ENCODE assay signal across 14 cellular contexts in the genomic region with DNA sequence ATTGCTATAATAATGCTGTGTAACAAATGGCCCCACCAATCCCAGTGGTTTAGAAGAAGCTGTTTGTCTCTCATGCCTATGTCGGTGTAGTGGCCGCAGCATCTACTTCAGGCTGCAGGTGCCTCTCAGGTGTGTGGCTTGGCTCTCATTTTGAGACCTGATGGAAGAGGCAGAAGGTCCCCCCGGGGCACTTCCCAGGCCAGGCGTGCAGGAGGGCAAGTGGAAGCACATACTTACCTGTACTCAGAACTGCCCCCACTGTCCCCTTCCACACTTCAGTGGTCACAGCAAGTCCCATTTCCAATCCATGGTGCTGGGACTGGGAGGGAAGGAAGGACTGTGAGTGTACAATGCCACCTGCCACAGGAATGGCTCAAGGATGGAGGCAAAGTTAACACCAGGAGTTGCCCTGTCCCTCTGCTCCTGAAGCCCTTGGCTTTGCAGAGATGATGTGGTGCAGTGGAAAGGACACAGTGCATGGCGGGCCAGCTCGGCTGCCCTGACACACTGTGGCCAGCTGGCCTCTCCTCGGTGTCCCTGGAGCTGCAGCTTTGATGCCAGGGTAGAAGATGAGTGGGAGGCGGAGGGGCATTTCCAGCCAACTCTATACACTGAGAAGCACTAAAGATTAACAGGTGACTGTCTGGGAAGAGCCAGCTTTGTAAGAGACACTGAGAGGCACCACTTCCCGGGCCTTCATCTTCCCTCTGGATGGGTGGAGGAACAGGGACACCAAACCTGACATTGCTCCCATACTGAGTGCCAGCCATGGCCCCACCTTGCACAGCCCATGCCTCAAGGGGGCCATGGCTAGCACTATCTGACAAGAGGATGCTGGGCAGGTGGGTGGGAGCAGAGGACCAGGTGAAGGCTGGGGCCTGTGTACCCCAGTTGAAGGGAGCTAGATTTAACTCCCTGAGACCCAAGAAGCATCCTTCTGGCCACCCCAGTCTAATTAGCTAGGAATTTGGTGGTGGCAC.
DNase-seq lines count a peak whose midpoint lies in the region; ATAC-seq and TF ChIP-seq lines count a peak whose summit lies in the region.
"Had no signal": no experiment of that assay in that cellular context is flagged by ENCODE, and none has a peak within 500 bp of the region (broad histone marks: within the 10 kb centered on the region; RNA-seq: fewer than 3 reads in every experiment).

No MANE protein-coding gene starts in this region.

- H3K4ac ChIP-seq in neuronal stem cell (ENCODE audit: low read length): no peak overlapping the region

- TF ChIP-seq CTCF in heart right ventricle (IDR thresholded peaks at IDR 0.05) (no peak), coronary artery (IDR thresholded peaks at IDR 0.05) (no peak), MM.1S (IDR thresholded peaks at IDR 0.05; ENCODE audit: low read length) (no peak)

- H2BK5ac ChIP-seq in neuronal stem cell (ENCODE audit: low read length): no peak overlapping the region

- H2BK12ac ChIP-seq in neuronal stem cell (ENCODE audit: low read length): no peak overlapping the region

- H3K9me2 ChIP-seq in MM.1S (replicated peaks; ENCODE audit: insufficient read depth, low read length): no peaks in the 10 kb centered on the region

- intact Hi-C loops in Right ventricle myocardium inferior (cut with DNase I): no loop called here
- intact Hi-C loops in heart right ventricle (cut with DNase I): no loop called here

- H3K4me3 ChIP-seq in heart right ventricle (no peak overlapping the region), coronary artery (no peak overlapping the region), neuronal stem cell (ENCODE audit: low read length in 2 of 2) (no peak overlapping the region), MM.1S (ENCODE audit: low read length) (no peak overlapping the region)
- H3K4me3 ChIP-seq: upper lobe of right lung had no signal

- H4K20me1 ChIP-seq in MM.1S (ENCODE audit: insufficient read depth, low read length): no peaks in the 10 kb centered on the region

- ATAC-seq in Right ventricle myocardium inferior (no peak), heart right ventricle (no peak)
- ATAC-seq: activated CD4-positive, alpha-beta T cell treated with anti-CD3 and anti-CD28 coated beads for 36 hours; SK-N-SH treated with all-trans-retinoic acid at 6 μM for 48 hours; upper lobe of right lung had no signal

- peak overlapping the region; percentile 62 for H3K23ac ChIP-seq in neuronal stem cell (ENCODE audit: low read depth, low read length, poor library complexity)

- H3K9me3 ChIP-seq in heart right ventricle (peaks cover 0 to 10% (median 8%) of the 10 kb centered on the region in 11 donors), neuronal stem cell (replicated peaks in 1 of 2; ENCODE audit: control insufficient read depth in 2 of 2, insufficient read depth in 1 of 2, low read depth in 1 of 2, low read length in 2 of 2) (peaks cover 4 to 18% of the 10 kb centered on the region in 2 donors), MM.1S (replicated peaks; ENCODE audit: insufficient read depth, low read length) (no peaks in the 10 kb centered on the region)
- H3K9me3 ChIP-seq: upper lobe of right lung had no signal

- H2BK15ac ChIP-seq in neuronal stem cell (ENCODE audit: low read length): no peak overlapping the region

- H4K8ac ChIP-seq in neuronal stem cell (ENCODE audit: low read depth, low read length): no peak overlapping the region

- H2AK5ac ChIP-seq in neuronal stem cell (ENCODE audit: low read depth, low read length): no peak overlapping the region

- peaks cover 0 to 30% (median 18%) of the 10 kb centered on the region in 9 donors for H3K4me1 ChIP-seq in heart right ventricle
- H3K4me1 ChIP-seq in neuronal stem cell (ENCODE audit: control insufficient read depth in 2 of 2, insufficient read depth in 1 of 2, low read depth in 1 of 2, low read length in 2 of 2): no peaks in the 10 kb centered on the region
- H3K4me1 ChIP-seq in MM.1S (ENCODE audit: low read length): no peaks in the 10 kb centered on the region

- H3K9ac ChIP-seq in neuronal stem cell (ENCODE audit: low read depth, low read length, poor library complexity) (peak overlapping the region; percentile 33), MM.1S (ENCODE audit: low read length) (no peak overlapping the region)

- peak overlapping the region; percentile 5 for H4K91ac ChIP-seq in neuronal stem cell (ENCODE audit: low read depth, low read length, poor library complexity)

- H2BK120ac ChIP-seq in neuronal stem cell (ENCODE audit: low read depth, low read length): no peak overlapping the region

- H3K4me2 ChIP-seq in neuronal stem cell (ENCODE audit: insufficient read depth, low read length, poor library complexity, severe bottlenecking): no peak overlapping the region
- H3K4me2 ChIP-seq in MM.1S (ENCODE audit: low read depth, low read length): no peak overlapping the region

- DNase-seq in Right ventricle myocardium inferior (ENCODE audit: missing footprints) (peak; percentile 60), heart right ventricle (no peak), coronary artery (ENCODE audit: low spot score) (peak; percentile 49), neuronal stem cell (ENCODE audit: low spot score) (no peak), MM.1S (no peak), iPS-NIHi11 (ENCODE audit: low spot score) (no peak), NCI-H2171 treated with DMSO at 0.1 percent for 48 hours (lab: John Stamatoyannopoulos, UW) (no peak)
- DNase-seq: activated CD4-positive, alpha-beta T cell treated with anti-CD3 and anti-CD28 coated beads for 36 hours; central memory CD4-positive, alpha-beta T cell; midbrain; stimulated activated naive CD4-positive, alpha-beta T cell treated with Interleukin-2 at 50 U/mL for 16 hours; T-helper 9 cell; upper lobe of right lung had no signal

- WGBS in heart right ventricle, 2 donors: 95 to 97% methylated on average over 9 of the region's 9 CpGs
- WGBS in neuronal stem cell (ENCODE audit: extremely low coverage in 2 of 2, insufficient read length in 2 of 2, insufficient replicate concordance in 1 of 2), 2 donors: no CpG with 5 or more reads among the region's 9 CpGs

- no peaks in the 10 kb centered on the region for H3K36me3 ChIP-seq in heart right ventricle
- no peaks in the 10 kb centered on the region for H3K36me3 ChIP-seq in neuronal stem cell (replicated peaks in 1 of 2; ENCODE audit: control insufficient read depth in 2 of 2, insufficient read depth in 2 of 2, low read length in 2 of 2)
- H3K36me3 ChIP-seq in MM.1S (replicated peaks; ENCODE audit: insufficient read depth, low read length): no peaks in the 10 kb centered on the region
- H3K36me3 ChIP-seq: upper lobe of right lung had no signal

- no peak overlapping the region for H2AFZ ChIP-seq in neuronal stem cell (ENCODE audit: low read length)
- no peak overlapping the region for H2AFZ ChIP-seq in MM.1S (ENCODE audit: low read length)

- H3K27ac ChIP-seq in heart right ventricle (no peak overlapping the region), coronary artery (no peak overlapping the region), neuronal stem cell (replicated peaks; ENCODE audit: low read length) (no peak overlapping the region), MM.1S (ENCODE audit: low read length) (no peak overlapping the region)
- H3K27ac ChIP-seq: upper lobe of right lung had no signal

- H3K14ac ChIP-seq in neuronal stem cell (ENCODE audit: low read length): no peak overlapping the region

- H3K18ac ChIP-seq in neuronal stem cell (ENCODE audit: low read length): peak overlapping the region; percentile 27

- no peaks in the 10 kb centered on the region for H3K27me3 ChIP-seq in heart right ventricle
- no peaks in the 10 kb centered on the region for H3K27me3 ChIP-seq in neuronal stem cell (ENCODE audit: control insufficient read depth in 3 of 3, insufficient read depth in 3 of 3, low read depth in 1 of 3, low read length in 3 of 3)
- peaks cover 52% of the 10 kb centered on the region for H3K27me3 ChIP-seq in MM.1S (replicated peaks; ENCODE audit: insufficient read depth, low read length)
- H3K27me3 ChIP-seq: upper lobe of right lung had no signal

- H3F3A ChIP-seq in MM.1S (ENCODE audit: insufficient read depth, low read length): no peaks in the 10 kb centered on the region

- H3K79me1 ChIP-seq in neuronal stem cell (ENCODE audit: low read depth, low read length): no peaks in the 10 kb centered on the region

- no peaks in the 10 kb centered on the region for H3K79me2 ChIP-seq in MM.1S (ENCODE audit: low read length)

Comparison
In these comparisons a context has a peak if more than half of its experiments do, and no peak if none do; other contexts are left out.
1. DNase-seq: peak in Right ventricle myocardium inferior (single experiment) and coronary artery (single experiment); none in heart right ventricle (0 of 2), neuronal stem cell (single experiment), MM.1S (single experiment), iPS-NIHi11 (single experiment) and NCI-H2171 treated with DMSO at 0.1 percent for 48 hours (single experiment).